ENCODE assay signal across 11 cellular contexts in the genomic region with DNA sequence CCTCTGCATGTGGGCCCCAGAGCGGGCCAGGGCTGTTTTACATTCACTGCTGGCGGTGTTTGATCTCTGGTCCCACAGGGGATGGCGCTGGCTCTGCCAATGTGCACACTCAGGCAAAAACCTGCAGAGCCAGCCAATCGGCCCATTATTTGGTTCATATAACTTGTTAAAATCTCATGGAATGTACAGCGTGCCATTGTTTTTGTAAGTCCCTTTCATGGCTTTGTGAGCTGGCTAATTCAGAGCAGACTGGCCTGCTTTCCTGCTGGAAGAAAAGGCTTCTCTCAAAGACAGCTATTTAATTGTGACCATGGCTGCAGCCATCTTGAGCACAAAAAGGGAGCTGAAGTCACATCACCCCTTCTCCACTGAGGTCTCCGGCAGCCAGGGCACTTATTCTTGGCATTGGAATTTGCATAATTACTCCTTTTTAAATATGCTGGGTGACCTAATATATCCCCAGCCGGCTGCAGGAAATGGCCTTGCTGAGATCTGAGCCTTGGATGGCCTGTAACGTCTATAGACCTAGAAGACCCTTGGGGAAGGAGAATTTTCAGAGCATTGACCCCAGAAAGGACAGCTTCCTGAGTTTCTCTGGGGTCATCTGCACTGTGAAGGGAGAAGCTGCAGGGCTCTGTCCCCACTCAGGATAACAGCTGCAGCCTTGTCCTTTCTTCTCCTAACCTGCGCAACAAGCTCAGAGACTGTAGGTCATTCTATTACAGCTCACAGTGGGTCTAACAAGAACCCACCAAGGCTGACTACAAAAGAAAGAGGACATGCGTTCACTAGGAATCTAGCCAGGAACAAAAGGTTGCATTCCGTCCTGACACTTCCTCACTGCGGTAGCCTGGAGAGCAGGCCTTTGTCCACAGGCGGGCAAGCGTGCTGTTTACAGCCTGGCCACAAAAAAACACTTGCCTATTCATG. TPM values are rescaled to one million over a fixed set of nuclear protein-coding genes. Genes with fewer than 3 reads are reported as not detected.
DNase-seq lines count a peak whose midpoint lies in the region; ATAC-seq and TF ChIP-seq lines count a peak whose summit lies in the region.
"Had no signal": no experiment of that assay in that cellular context is flagged by ENCODE, and none has a peak within 500 bp of the region (broad histone marks: within the 10 kb centered on the region; RNA-seq: fewer than 3 reads in every experiment).

No MANE protein-coding gene starts in this region.

- in situ Hi-C loops in Panc1 (cut with HindIII; ENCODE audit: low pct_unique_long_range_greater_than_20kb, low sequenced_read_pairs): no loop called here

- no peak for TF ChIP-seq POLR2A in erythroblast (IDR thresholded peaks at IDR 0.05; ENCODE audit: low read length)

- CTCF ChIA-PET in Panc1 (lab: Charles Lee): no interaction called here

- no peak overlapping the region for H3K4me3 Mint-ChIP-seq in activated T-cell treated with anti-CD3 and anti-CD28 coated beads, Interleukin-2, amount 50 U/mL, for 4 hours
- H3K4me3 Mint-ChIP-seq: activated CD4-positive, alpha-beta T cell treated with anti-CD3 and anti-CD28 coated beads for 36 hours had no signal

- ATAC-seq in Panc1 (no peak), left lobe of liver (peak; percentile 39)
- ATAC-seq in activated T-cell treated with anti-CD3 and anti-CD28 coated beads, Interleukin-2, amount 50 U/mL, for 4 hours: no peak
- ATAC-seq: activated CD4-positive, alpha-beta T cell treated with anti-CD3 and anti-CD28 coated beads for 36 hours; left colon had no signal

- H3K36me3 ChIP-seq in Panc1 (ENCODE audit: control insufficient read depth, insufficient read depth, low read length) (no peaks in the 10 kb centered on the region), ectodermal cell (ENCODE audit: control insufficient read depth, insufficient read depth, low read length) (no peaks in the 10 kb centered on the region), subcutaneous abdominal adipose tissue (ENCODE audit: control insufficient read depth in 5 of 5, insufficient read depth in 5 of 5, low read length in 5 of 5) (peaks cover 0 to 31% (median 4%) of the 10 kb centered on the region in 5 donors)

- WGBS in ectodermal cell, 2 experiments: 26 to 27% methylated on average over 14 of the region's 14 CpGs

- BruUV-seq in Panc1 (replicated peaks; lab: Mats Ljungman, UMichigan): no TSS peak

- intact Hi-C loops in Panc1 (cut with micrococcal nuclease; ENCODE audit: unreplicated experiment): loop anchor here (10.0 kb wide), 1 partner anchor 209 kb away; no protein-coding TSS in a partner anchor

- peaks cover 13% of the 10 kb centered on the region; the same call in 1 of the 2 replicates for H3K4me1 ChIP-seq in Panc1 (ENCODE audit: control insufficient read depth, insufficient read depth, low read length)
- peaks cover 25% of the 10 kb centered on the region for H3K4me1 ChIP-seq in ectodermal cell (ENCODE audit: control insufficient read depth, insufficient read depth, low read length)
- H3K4me1 ChIP-seq in subcutaneous abdominal adipose tissue (ENCODE audit: control insufficient read depth in 5 of 5, insufficient read depth in 5 of 5, low read length in 5 of 5): peaks cover 0 to 11% (median 7%) of the 10 kb centered on the region in 5 donors

- DNase-seq in Panc1 (ENCODE audit: low read depth, low spot score) (no peak), left lobe of liver (ENCODE audit: low spot score) (no peak), erythroblast (lab: John Stamatoyannopoulos, UW) (no peak), DMS79 (lab: John Stamatoyannopoulos, UW) (no peak)
- DNase-seq in activated T-cell treated with anti-CD3 and anti-CD28 coated beads, Interleukin-2, amount 50 U/mL, for 4 hours: no peak
- DNase-seq: activated CD4-positive, alpha-beta T cell treated with anti-CD3 and anti-CD28 coated beads for 36 hours; activated naive CD4-positive, alpha-beta T cell treated with Interleukin-2 at 50 U/mL for 16 hours; Calu3; left colon had no signal

- POLR2A ChIA-PET in Panc1 (lab: Charles Lee): no interaction called here

- H3K27me3 ChIP-seq in Panc1 (ENCODE audit: control insufficient read depth, insufficient read depth, low read length): no peaks in the 10 kb centered on the region
- H3K27me3 ChIP-seq in ectodermal cell (ENCODE audit: control insufficient read depth, insufficient read depth, low read length, poor library complexity, severe bottlenecking): peaks cover 12% of the 10 kb centered on the region
- H3K27me3 ChIP-seq in subcutaneous abdominal adipose tissue (ENCODE audit: control insufficient read depth in 5 of 5, insufficient read depth in 4 of 5, low read length in 5 of 5): no peaks in the 10 kb centered on the region

- H3K4me1 Mint-ChIP-seq in activated T-cell treated with anti-CD3 and anti-CD28 coated beads, Interleukin-2, amount 50 U/mL, for 4 hours (ENCODE audit: low read depth): no peaks in the 10 kb centered on the region
- H3K4me1 Mint-ChIP-seq: activated CD4-positive, alpha-beta T cell treated with anti-CD3 and anti-CD28 coated beads for 36 hours had no signal

- peak overlapping the region in 2 of 5 donors; percentile 10 to 24 for H3K9ac ChIP-seq in subcutaneous abdominal adipose tissue (ENCODE audit: low read length in 5 of 5)

- no peak overlapping the region for H3K4me3 ChIP-seq in Panc1 (ENCODE audit: low read depth in 2 of 2, low read length in 2 of 2)
- H3K4me3 ChIP-seq in ectodermal cell (ENCODE audit: insufficient read depth, low read depth, low read length): no peak overlapping the region
- no peak overlapping the region for H3K4me3 ChIP-seq in subcutaneous abdominal adipose tissue (ENCODE audit: low read depth in 1 of 5, low read length in 5 of 5)

- H3K27ac ChIP-seq in Panc1 (ENCODE audit: low read length): peak overlapping the region; percentile 44; the same call in 1 of the 2 replicates
- peak overlapping the region; percentile 98 for H3K27ac ChIP-seq in ectodermal cell (ENCODE audit: insufficient read depth, low read depth, low read length, poor library complexity, severe bottlenecking)
- H3K27ac ChIP-seq in subcutaneous abdominal adipose tissue (ENCODE audit: low read depth, low read length): peak overlapping the region; percentile 16

- no peaks in the 10 kb centered on the region for H3K27me3 Mint-ChIP-seq in activated T-cell treated with anti-CD3 and anti-CD28 coated beads, Interleukin-2, amount 50 U/mL, for 4 hours (ENCODE audit: low read depth)
- H3K27me3 Mint-ChIP-seq: activated CD4-positive, alpha-beta T cell treated with anti-CD3 and anti-CD28 coated beads for 36 hours had no signal

- H3K36me3 Mint-ChIP-seq in activated T-cell treated with anti-CD3 and anti-CD28 coated beads, Interleukin-2, amount 50 U/mL, for 4 hours (ENCODE audit: insufficient read depth): no peaks in the 10 kb centered on the region

- no peaks in the 10 kb centered on the region for H3K9me3 Mint-ChIP-seq in activated T-cell treated with anti-CD3 and anti-CD28 coated beads, Interleukin-2, amount 50 U/mL, for 4 hours

- TF ChIP-seq CTCF in Panc1 (IDR thresholded peaks at IDR 0.05): no peak

- H3K9me3 ChIP-seq in Panc1 (ENCODE audit: control insufficient read depth, insufficient read depth, low read depth, low read length): no peaks in the 10 kb centered on the region
- H3K9me3 ChIP-seq in ectodermal cell (ENCODE audit: control insufficient read depth, low read length): no peaks in the 10 kb centered on the region
- H3K9me3 ChIP-seq in subcutaneous abdominal adipose tissue (ENCODE audit: control insufficient read depth in 5 of 5, low read length in 5 of 5): no peaks in the 10 kb centered on the region

RNA-seq across cellular contexts. Expression of gene BCAR3, which starts 45.8 kb away (rescaled TPM):
- total RNA-seq in Panc1 (2021; ENCODE audit: unreplicated experiment) (33.9 TPM), left lobe of liver (16.8 TPM)
- polyA plus RNA-seq in Panc1 (2012; ENCODE audit: insufficient read length): 22.4 TPM
- polyA plus RNA-seq in ectodermal cell (2013, experiment 1 of 4): 12.9 TPM
- 13.8 TPM for polyA plus RNA-seq in ectodermal cell (2013, experiment 2 of 4)
- polyA plus RNA-seq in ectodermal cell (2013, experiment 3 of 4): 11.5 TPM
- 13.7 TPM for polyA plus RNA-seq in ectodermal cell (2013, experiment 4 of 4)
- 1 to 10 TPM in 2 of 3 donors, under 1 TPM in 1; 0.53 to 1.7 (median 1.2) TPM for total RNA-seq in activated T-cell treated with anti-CD3 and anti-CD28 coated beads, Interleukin-2, amount 50 U/mL, for 4 hours

Comparison
In these comparisons a context has a peak if more than half of its experiments do, and no peak if none do; other contexts are left out.
1. H3K27ac ChIP-seq: peak in every context shown above with its lines; median percentile 98 in ectodermal cell; 44 in Panc1; 16 in subcutaneous abdominal adipose tissue.